11 cellular contexts compared by ENCODE assay signal in genomic region chr7:66055321-66055956, GRCh38. TPM values are rescaled to one million over a fixed set of nuclear protein-coding genes. Genes with fewer than 3 reads are reported as not detected.
DNase-seq lines count a peak whose midpoint lies in the region; ATAC-seq and TF ChIP-seq lines count a peak whose summit lies in the region.
"Had no signal": no experiment of that assay in that cellular context is flagged by ENCODE, and none has a peak within 500 bp of the region (broad histone marks: within the 10 kb centered on the region; RNA-seq: fewer than 3 reads in every experiment).

No MANE protein-coding gene starts in this region.

- no peaks in the 10 kb centered on the region for H3K4me1 ChIP-seq in suprapubic skin

- H3K4me1 Mint-ChIP-seq in progenitor cell of endocrine pancreas (ENCODE audit: low read depth): peaks cover 1% of the 10 kb centered on the region

- H3K9me3 ChIP-seq in suprapubic skin: no peaks in the 10 kb centered on the region

- TF ChIP-seq CTCF in suprapubic skin (IDR thresholded peaks at IDR 0.05): no peak
- no peak for TF ChIP-seq CTCF in progenitor cell of endocrine pancreas (IDR thresholded peaks at IDR 0.05; ENCODE audit: unreplicated experiment)

- no peaks in the 10 kb centered on the region for H3K27me3 Mint-ChIP-seq in progenitor cell of endocrine pancreas

- WGBS in suprapubic skin: 79% methylated on average over 9 of the region's 9 CpGs

- ATAC-seq in GM18867 (IDR thresholded peaks at IDR 0.05; ENCODE audit: unreplicated experiment) (peak; percentile 69), GM21737 (IDR thresholded peaks at IDR 0.05; ENCODE audit: unreplicated experiment) (peak; percentile 77), HG03432 (IDR thresholded peaks at IDR 0.05; ENCODE audit: unreplicated experiment) (peak; percentile 80)
- ATAC-seq: PC-3 had no signal

- H3K9me3 Mint-ChIP-seq in progenitor cell of endocrine pancreas (ENCODE audit: low read depth): no peaks in the 10 kb centered on the region

- DNase-seq in iris pigment epithelial cell (ENCODE audit: low read depth): peak; percentile 72
- no peak for DNase-seq in NCI-H2227 (lab: John Stamatoyannopoulos, UW; ENCODE audit: unreplicated experiment)
- no peak for DNase-seq in suprapubic skin (ENCODE audit: low spot score in 2 of 2)
- DNase-seq in GDM1 (lab: John Stamatoyannopoulos, UW): no peak
- no peak for DNase-seq in progenitor cell of endocrine pancreas (ENCODE audit: low spot score, unreplicated experiment)
- DNase-seq: cerebellar nuclear complex, occipital lobe, PC-3 had no signal

- no peak for TF ChIP-seq POLR2A in suprapubic skin (IDR thresholded peaks at IDR 0.05)

- no peak for TF ChIP-seq EP300 in suprapubic skin (IDR thresholded peaks at IDR 0.05)

- H3K4me3 Mint-ChIP-seq in progenitor cell of endocrine pancreas (ENCODE audit: low read depth): no peak overlapping the region

- no peak overlapping the region for H3K4me3 ChIP-seq in suprapubic skin

- H3K36me3 ChIP-seq in suprapubic skin: no peaks in the 10 kb centered on the region

- no peaks in the 10 kb centered on the region for H3K27me3 ChIP-seq in suprapubic skin

- no peaks in the 10 kb centered on the region for H3K36me3 Mint-ChIP-seq in progenitor cell of endocrine pancreas (ENCODE audit: insufficient read depth)

- H3K27ac ChIP-seq in suprapubic skin: no peak overlapping the region

- no peak overlapping the region for H3K27ac Mint-ChIP-seq in progenitor cell of endocrine pancreas

RNA-seq across cellular contexts. Expression of gene ASL, which starts 20.2 kb away (rescaled TPM):
- total RNA-seq in suprapubic skin: 10 to 100 TPM; 14.3 to 30.8 (median 22.4) TPM
- 35.9 and 37.5 TPM in 2 replicates for total RNA-seq in progenitor cell of endocrine pancreas

RNA-seq across cellular contexts. Expression of gene CRCP, which starts 59.2 kb away (rescaled TPM):
- total RNA-seq in suprapubic skin (10 to 100 TPM; 33.8 to 67.2 (median 42.8) TPM), progenitor cell of endocrine pancreas (32.4 and 34.8 TPM in 2 replicates)
